35 cellular contexts compared by ENCODE assay signal in the genomic region with DNA sequence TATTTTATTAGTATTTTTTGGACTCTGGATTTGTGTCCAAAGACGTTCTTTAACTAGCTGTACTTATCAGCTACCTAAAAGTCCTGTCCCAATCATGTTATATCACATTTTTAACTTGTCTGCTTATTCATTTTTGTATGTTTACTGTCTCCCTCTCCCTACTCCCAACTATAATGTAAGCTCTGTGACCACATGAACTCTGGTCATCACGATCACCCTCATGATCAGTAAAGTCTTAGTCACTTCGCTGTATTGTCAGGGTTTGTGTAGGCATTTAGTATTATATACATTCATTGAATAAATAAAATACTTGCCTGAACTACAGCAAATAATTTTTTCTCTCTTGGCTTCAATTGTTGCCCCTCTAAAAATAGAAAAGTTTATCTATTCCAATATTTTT.
"Had no signal": no experiment of that assay in that cellular context is flagged by ENCODE, and none has a peak within 500 bp of the region (broad histone marks: within the 10 kb centered on the region; RNA-seq: fewer than 3 reads in every experiment).

No MANE protein-coding gene starts in this region.

- H3K27me3 ChIP-seq: adrenal gland, body of pancreas, brain microvascular endothelial cell, breast epithelium, cardiac muscle cell, colonic mucosa had no signal

- ATAC-seq: activated CD8-positive, alpha-beta memory T cell treated with anti-CD3 and anti-CD28 coated beads, Interleukin-2, amount 10 ng/mL, durations not matched to agents 7 days and 5 days; activated CD8-positive, alpha-beta T cell treated with anti-CD3 and anti-CD28 coated beads, Interleukin-2, amount 10 ng/mL, durations not matched to agents 7 days and 5 days; activated naive CD4-positive, alpha-beta T cell treated with anti-CD3 and anti-CD28 coated beads, Interleukin-2, amount 50 U/mL, for 72 hours; activated T-cell treated with anti-CD3 and anti-CD28 coated beads, Interleukin-2, amount 50 U/mL, for 4 hours; activated T-cell treated with anti-CD3 and anti-CD28 coated beads, Interleukin-2, amount 50 U/mL, for 72 hours; activated T-helper 17 cell treated with anti-CD3 and anti-CD28 coated beads, Interleukin-2, amount 50 U/mL, for 72 hours; body of pancreas had no signal

- H3K4me1 ChIP-seq: adrenal gland, body of pancreas, breast epithelium, colonic mucosa had no signal

- H3K27ac ChIP-seq: adrenal gland, body of pancreas, brain microvascular endothelial cell, breast epithelium, cardiac muscle cell, colonic mucosa, VCaP had no signal

- H3K9me3 ChIP-seq: adrenal gland, body of pancreas, breast epithelium, colonic mucosa had no signal

- H3K4me3 ChIP-seq: adrenal gland, body of pancreas, breast epithelium, cardiac muscle cell, colonic mucosa had no signal

- DNase-seq: activated B cell treated with CpG ODN at 0.5 μM for 24 hours; activated CD4-positive, alpha-beta memory T cell treated with anti-CD3 and anti-CD28 coated beads, Interleukin-2, amount 10 ng/mL, durations not matched to agents 7 days and 5 days; activated CD4-positive, alpha-beta T cell treated with anti-CD3 and anti-CD28 coated beads for 4 hours; activated CD4-positive, alpha-beta T cell treated with anti-CD3 and anti-CD28 coated beads, Interleukin-2, amount 10 ng/mL, durations not matched to agents 24 days and 14 days; activated CD4-positive, alpha-beta T cell treated with anti-CD3 and anti-CD28 coated beads, Interleukin-2, amount 50 U/mL, for 1 hour; activated CD4-positive, alpha-beta T cell treated with anti-CD3 and anti-CD28 coated beads, Interleukin-2, amount 50 U/mL, for 4 hours; activated CD4-positive, CD25-positive, alpha-beta regulatory T cell treated with anti-CD3 and anti-CD28 coated beads, Interleukin-2, amount 50 U/mL, for 72 hours; activated CD8-positive, alpha-beta memory T cell treated with anti-CD3 and anti-CD28 coated beads for 24 hours; activated CD8-positive, alpha-beta memory T cell treated with anti-CD3 and anti-CD28 coated beads, Interleukin-2, amount 10 ng/mL, durations not matched to agents 7 days and 5 days; activated CD8-positive, alpha-beta T cell treated with anti-CD3 and anti-CD28 coated beads, Interleukin-2, amount 10 ng/mL, durations not matched to agents 7 days and 5 days; activated effector memory CD4-positive, alpha-beta T cell treated with anti-CD3 and anti-CD28 coated beads, Interleukin-2, amount 50 U/mL, for 16 hours; activated gamma-delta T cell treated with Interleukin-2 at 50 U/mL for 16 hours; activated naive CD4-positive, alpha-beta T cell; activated naive CD4-positive, alpha-beta T cell treated with anti-CD3 and anti-CD28 coated beads for 36 hours; activated naive CD4-positive, alpha-beta T cell treated with anti-CD3 and anti-CD28 coated beads, Interleukin-2, amount 50 U/mL, for 16 hours; activated naive CD8-positive, alpha-beta T cell treated with anti-CD3 and anti-CD28 coated beads for 36 hours; activated T-cell treated with anti-CD3 and anti-CD28 coated beads for 4 hours; activated T-cell treated with anti-CD3 and anti-CD28 coated beads, Interleukin-2, amount 50 U/mL, for 1 hour; activated T-cell treated with anti-CD3 and anti-CD28 coated beads, Interleukin-2, amount 50 U/mL, for 4 hours; activated T-cell treated with anti-CD3 and anti-CD28 coated beads, Interleukin-2, amount 50 U/mL, for 72 hours; adrenal gland; amniotic stem cell; aorta; body of pancreas; brain microvascular endothelial cell; caudate nucleus; cerebellar nuclear complex; colonic mucosa; T-helper 2 cell; T-helper 9 cell had no signal

- H3K36me3 ChIP-seq: adrenal gland, brain microvascular endothelial cell, breast epithelium, cardiac muscle cell, colonic mucosa had no signal
